ENCODE assay signal across 8 cellular contexts in genomic region chr2:135052997-135053474, GRCh38. TPM values are rescaled to one million over a fixed set of nuclear protein-coding genes. Genes with fewer than 3 reads are reported as not detected.
DNase-seq lines count a peak whose midpoint lies in the region; ATAC-seq lines count a peak whose summit lies in the region.

No MANE protein-coding gene starts in this region.

- peak overlapping the region; percentile 91 for H3K4me2 ChIP-seq in BLaER1

- peaks cover 55% of the 10 kb centered on the region for H3K4me1 Mint-ChIP-seq in activated naive CD4-positive, alpha-beta T cell treated with anti-CD3 and anti-CD28 coated beads, Interleukin-2, amount 10 ng/mL, durations not matched to agents 7 days and 5 days

- H3K4me3 ChIP-seq in BLaER1 (peak overlapping the region; percentile 81), HUES64 (ENCODE audit: low read length) (peak overlapping the region; percentile 96), iPS-18a (ENCODE audit: low read length) (peak overlapping the region; percentile 99)

- peak; percentile 32 for ATAC-seq in GM21423 (IDR thresholded peaks at IDR 0.05; ENCODE audit: unreplicated experiment)

- H3K36me3 Mint-ChIP-seq in activated naive CD4-positive, alpha-beta T cell treated with anti-CD3 and anti-CD28 coated beads, Interleukin-2, amount 10 ng/mL, durations not matched to agents 7 days and 5 days, result peaks cover 25% of the 10 kb centered on the region

- no peaks in the 10 kb centered on the region for H3K9me3 Mint-ChIP-seq in activated naive CD4-positive, alpha-beta T cell treated with anti-CD3 and anti-CD28 coated beads, Interleukin-2, amount 10 ng/mL, durations not matched to agents 7 days and 5 days

- CTCF ChIA-PET in activated naive CD4-positive, alpha-beta T cell treated with anti-CD3 and anti-CD28 coated beads, Interleukin-2, amount 10 ng/mL, durations not matched to agents 7 days and 5 days (lab: Charles Lee), result interaction anchor here (2.4 kb wide), 1 partner anchor 49 kb away, joined by 6 read pairs; no protein-coding TSS in a partner anchor

- peaks cover 26% of the 10 kb centered on the region for H3K4me1 ChIP-seq in BLaER1
- peaks cover 6% of the 10 kb centered on the region; the same call in 1 of the 2 replicates for H3K4me1 ChIP-seq in HUES64 (ENCODE audit: insufficient read depth, low read length)
- peaks cover 6% of the 10 kb centered on the region for H3K4me1 ChIP-seq in iPS-18a (ENCODE audit: control insufficient read depth, low read depth, low read length)

- peak; percentile 48 for DNase-seq in activated naive CD4-positive, alpha-beta T cell treated with anti-CD3 and anti-CD28 coated beads, Interleukin-2, amount 10 ng/mL, durations not matched to agents 7 days and 5 days
- peak; percentile 36 for DNase-seq in stimulated activated CD4-positive, alpha-beta T cell treated with anti-CD3 and anti-CD28 coated beads, Interleukin-1b, Interleukin-23, amount 100 ng/mL, for 48 hours
- no peak for DNase-seq in UCSD-AML1 (lab: John Stamatoyannopoulos, UW; ENCODE audit: unreplicated experiment)
- no peak for DNase-seq in NCI-H187 treated with DMSO at 0.1 percent for 48 hours (lab: John Stamatoyannopoulos, UW)

- H3K27me3 ChIP-seq in BLaER1 (no peaks in the 10 kb centered on the region), HUES64 (ENCODE audit: insufficient read depth, low read length) (no peaks in the 10 kb centered on the region), iPS-18a (ENCODE audit: control insufficient read depth, insufficient read depth, low read length) (no peaks in the 10 kb centered on the region)

- H3K9ac ChIP-seq in BLaER1 (peak overlapping the region; percentile 94), HUES64 (ENCODE audit: low read depth, low read length) (peak overlapping the region; percentile 97), iPS-18a (ENCODE audit: low read length) (peak overlapping the region; percentile 98)

- H3K27me3 Mint-ChIP-seq in activated naive CD4-positive, alpha-beta T cell treated with anti-CD3 and anti-CD28 coated beads, Interleukin-2, amount 10 ng/mL, durations not matched to agents 7 days and 5 days, result peaks cover 4% of the 10 kb centered on the region

- H3K4me3 Mint-ChIP-seq in activated naive CD4-positive, alpha-beta T cell treated with anti-CD3 and anti-CD28 coated beads, Interleukin-2, amount 10 ng/mL, durations not matched to agents 7 days and 5 days, result peak overlapping the region; percentile 87

- 0 out of 2 replicates have a peak, but pooled peaks cover 11% of the 10 kb centered on the region for H3K9me3 ChIP-seq in BLaER1
- H3K9me3 ChIP-seq in HUES64 (ENCODE audit: insufficient read depth, low read depth, low read length), result no peaks in the 10 kb centered on the region
- no peaks in the 10 kb centered on the region for H3K9me3 ChIP-seq in iPS-18a (ENCODE audit: control insufficient read depth, low read depth, low read length)

- H3K36me3 ChIP-seq in BLaER1, result peaks cover 23% of the 10 kb centered on the region; the same call in 1 of the 2 replicates
- peaks cover 18% of the 10 kb centered on the region; the same call in 1 of the 2 replicates for H3K36me3 ChIP-seq in HUES64 (ENCODE audit: insufficient read depth, low read length)
- H3K36me3 ChIP-seq in iPS-18a (ENCODE audit: control insufficient read depth, low read depth, low read length), result no peaks in the 10 kb centered on the region

- WGBS in HUES64, result 41% methylated on average over 15 of the region's 15 CpGs

- H3K27ac ChIP-seq in BLaER1 (peak overlapping the region; percentile 93), HUES64 (ENCODE audit: low read depth, low read length) (no peak overlapping the region), iPS-18a (ENCODE audit: low read length) (no peak overlapping the region)

- H3K27ac Mint-ChIP-seq in activated naive CD4-positive, alpha-beta T cell treated with anti-CD3 and anti-CD28 coated beads, Interleukin-2, amount 10 ng/mL, durations not matched to agents 7 days and 5 days, result peak overlapping the region; percentile 100

- H4K20me1 ChIP-seq in BLaER1, result peaks cover 47% of the 10 kb centered on the region

RNA-seq across cellular contexts. Expression of gene RAB3GAP1, which starts 0.9 kb away (rescaled TPM):
- polyA plus RNA-seq in HUES64 (2013, experiment 1 of 2), result 21.4 TPM
- polyA plus RNA-seq in HUES64 (2013, experiment 2 of 2), result 23.3 TPM

RNA-seq across cellular contexts. Expression of gene MAP3K19, which starts 5.8 kb away (rescaled TPM):
- polyA plus RNA-seq in HUES64 (2013, experiment 1 of 2), result not detected
- polyA plus RNA-seq in HUES64 (2013, experiment 2 of 2), result not detected

Comparison
In these comparisons a context has a peak if more than half of its experiments do, and no peak if none do; other contexts are left out.
1. DNase-seq: peak in activated naive CD4-positive, alpha-beta T cell treated with anti-CD3 and anti-CD28 coated beads, Interleukin-2, amount 10 ng/mL, durations not matched to agents 7 days and 5 days (single experiment) and stimulated activated CD4-positive, alpha-beta T cell treated with anti-CD3 and anti-CD28 coated beads, Interleukin-1b, Interleukin-23, amount 100 ng/mL, for 48 hours (single experiment); none in UCSD-AML1 (single experiment) and NCI-H187 treated with DMSO at 0.1 percent for 48 hours (single experiment).
2. Peak in every context shown above with its lines, with median percentiles within 50 percentile points of each other: H3K4me3 ChIP-seq and H3K9ac ChIP-seq.